Comparison of ENCODE assay signal across 19 cellular contexts in genomic region chr10:127378628-127379027, GRCh38.
"Had no signal": no experiment of that assay in that cellular context is flagged by ENCODE, and none has a peak within 500 bp of the region (broad histone marks: within the 10 kb centered on the region; RNA-seq: fewer than 3 reads in every experiment).

No MANE protein-coding gene starts in this region.

- H3K27ac ChIP-seq: neural progenitor cell, neutrophil, ovary, pancreas, parathyroid adenoma, prostate gland, psoas muscle, right atrium auricular region, right lobe of liver, sigmoid colon, skin epidermis, spleen had no signal

- H3K9ac ChIP-seq: neural progenitor cell, parathyroid adenoma had no signal

- H3K36me3 ChIP-seq: neural progenitor cell, neutrophil, ovary, prostate gland had no signal

- H2AFZ ChIP-seq: neural progenitor cell, parathyroid adenoma had no signal

- H3K27me3 ChIP-seq: neural progenitor cell, neutrophil, ovary, pancreas, right atrium auricular region, right lobe of liver, sigmoid colon, spleen had no signal

- H3K9me3 ChIP-seq: neutrophil, ovary, pancreas, prostate gland, psoas muscle, right atrium auricular region, right lobe of liver, sigmoid colon, spleen had no signal

- H3K4me3 ChIP-seq: neural progenitor cell, ovary, pancreas, prostate gland, psoas muscle, right atrium auricular region, right lobe of liver, sigmoid colon, skin epidermis, smooth muscle cell, spleen had no signal

- H3K79me2 ChIP-seq: parathyroid adenoma had no signal

- ATAC-seq: naive thymus-derived CD4-positive, alpha-beta T cell; naive thymus-derived CD8-positive, alpha-beta T cell; natural killer cell; natural killer cell treated with Interleukin-12 subunit alpha and Interleukin-12 subunit beta and Interleukin-15 and Interleukin-18, amount 100 ng/mL, for 72 hours; pancreas; psoas muscle; right cardiac atrium; right lobe of liver; sciatic nerve had no signal

- H3K4me2 ChIP-seq: neural progenitor cell, smooth muscle cell had no signal
